In genomic region chr11:93844568-93844967, GRCh38 we compare ENCODE assay signal across 19 cellular contexts. TPM values are rescaled to one million over a fixed set of nuclear protein-coding genes. Genes with fewer than 3 reads are reported as not detected.
A peak's percentile ranks its signal among the peaks of the same experiment; 100 is the strongest.
DNase-seq lines count a peak whose midpoint lies in the region; ATAC-seq lines count a peak whose summit lies in the region.
"Had no signal": no experiment of that assay in that cellular context is flagged by ENCODE, and none has a peak within 500 bp of the region (broad histone marks: within the 10 kb centered on the region; RNA-seq: fewer than 3 reads in every experiment).

No MANE protein-coding gene starts in this region.

- no peaks in the 10 kb centered on the region for H3K4me1 ChIP-seq in Karpas-422 (ENCODE audit: low read length)
- H3K4me1 ChIP-seq: HAP-1 had no signal

- no peaks in the 10 kb centered on the region for H4K20me1 ChIP-seq in Karpas-422 (ENCODE audit: insufficient read depth, low read depth, low read length)
- H4K20me1 ChIP-seq: BLaER1 treated with 17β-estradiol and CSF1 and Interleukin-3, amounts not matched to agents 10 nM and 100 nM had no signal

- no peaks in the 10 kb centered on the region for H3K9me2 ChIP-seq in Karpas-422 (replicated peaks; ENCODE audit: insufficient read depth, low read length)

- no peaks in the 10 kb centered on the region for H3K27me3 ChIP-seq in Karpas-422 (ENCODE audit: low read length)
- H3K27me3 ChIP-seq: Peyer's patch had no signal

- ATAC-seq in activated CD4-positive, CD25-positive, alpha-beta regulatory T cell treated with anti-CD3 and anti-CD28 coated beads, Interleukin-2, amount 50 U/mL, for 24 hours: no peak
- ATAC-seq: CD8-positive, alpha-beta T cell; K562 had no signal

- H2AFZ ChIP-seq in Karpas-422 (ENCODE audit: low read length): peak overlapping the region; percentile 36; the same call in 1 of the 2 replicates

- peak; percentile 11 for DNase-seq in ELR (ENCODE audit: low read depth)
- peak; percentile 54 for DNase-seq in Karpas-422
- DNase-seq in SK-MEL-5 (ENCODE audit: low read depth, low spot score): peak; percentile 34
- DNase-seq in islet precursor cell: peak; percentile 87
- no peak for DNase-seq in A172 (ENCODE audit: low spot score)
- DNase-seq in NCI-H2029 treated with DMSO at 0.1 percent for 48 hours (lab: John Stamatoyannopoulos, UW): no peak
- DNase-seq in globus pallidus (ENCODE audit: low spot score): no peak
- DNase-seq: Calu3; CD8-positive, alpha-beta T cell; NCI-H1417; NCI-H187; NCI-H526 treated with DMSO at 0.1 percent for 48 hours; Peyer's patch; SHP77; T-helper 1 cell had no signal

- no peak overlapping the region for H3K4me3 ChIP-seq in Karpas-422 (ENCODE audit: low read length)
- H3K4me3 ChIP-seq: BLaER1 treated with 17β-estradiol and CSF1 and Interleukin-3, amounts not matched to agents 10 nM and 100 nM; HAP-1; K562; Peyer's patch had no signal

- no peaks in the 10 kb centered on the region for H3K9me3 ChIP-seq in Karpas-422 (ENCODE audit: low read length)
- H3K9me3 ChIP-seq: BLaER1 treated with 17β-estradiol and CSF1 and Interleukin-3, amounts not matched to agents 10 nM and 100 nM; HAP-1; Peyer's patch had no signal

- no peak overlapping the region for H3K27ac ChIP-seq in Karpas-422 (ENCODE audit: low read length)
- H3K27ac ChIP-seq: BLaER1 treated with 17β-estradiol and CSF1 and Interleukin-3, amounts not matched to agents 10 nM and 100 nM; Peyer's patch had no signal

- no peak overlapping the region for H3K4me2 ChIP-seq in Karpas-422 (ENCODE audit: low read depth, low read length, poor library complexity, severe bottlenecking)
- H3K4me2 ChIP-seq: BLaER1 treated with 17β-estradiol and CSF1 and Interleukin-3, amounts not matched to agents 10 nM and 100 nM had no signal

- no peak overlapping the region for H3K9ac ChIP-seq in Karpas-422 (ENCODE audit: low read length)
- H3K9ac ChIP-seq: BLaER1 treated with 17β-estradiol and CSF1 and Interleukin-3, amounts not matched to agents 10 nM and 100 nM had no signal

- H3K79me2 ChIP-seq in Karpas-422 (ENCODE audit: low read length): no peaks in the 10 kb centered on the region

- no peaks in the 10 kb centered on the region for H3K36me3 ChIP-seq in Karpas-422 (ENCODE audit: insufficient read depth, low read length)
- H3K36me3 ChIP-seq: BLaER1 treated with 17β-estradiol and CSF1 and Interleukin-3, amounts not matched to agents 10 nM and 100 nM; HAP-1; Peyer's patch had no signal

- in situ Hi-C loops in SK-MEL-5 (cut with HindIII; ENCODE audit: low pct_unique_long_range_greater_than_20kb, low sequenced_read_pairs): no loop called here

RNA-seq across cellular contexts. Expression of gene VSTM5, which starts 5.8 kb away (rescaled TPM):
- total RNA-seq in Karpas-422 (2014; rRNA removed; shearing (Covaris generic); ENCODE audit: low replicate concordance): not detected in 2 replicates
- total RNA-seq in SK-MEL-5 (2014; rRNA removed; shearing (Covaris generic)): not detected in 2 replicates
- polyA plus RNA-seq in SK-MEL-5 (2015; cell fraction: cytosol; rRNA removed): not detected in 2 replicates
- not detected in 2 replicates for polyA plus RNA-seq in SK-MEL-5 (2015; cell fraction: nucleus; rRNA removed)
- not detected in 2 replicates for total RNA-seq in A172 (2014; rRNA removed; shearing (Covaris generic))
- total RNA-seq: CD8-positive, alpha-beta T cell; K562 had no signal

Comparison
In these comparisons a context has a peak if more than half of its experiments do, and no peak if none do; other contexts are left out.
1. DNase-seq: peak in ELR (single experiment), Karpas-422 (single experiment), SK-MEL-5 (single experiment) and islet precursor cell (single experiment); none in A172 (single experiment), NCI-H2029 treated with DMSO at 0.1 percent for 48 hours (single experiment) and globus pallidus (single experiment).